In genomic region chr5:466661-467310, GRCh38 we compare ENCODE assay signal across 26 cellular contexts. TPM values are rescaled to one million over a fixed set of nuclear protein-coding genes. Genes with fewer than 3 reads are reported as not detected.
DNase-seq lines count a peak whose midpoint lies in the region; ATAC-seq, FAIRE-seq and TF ChIP-seq lines count a peak whose summit lies in the region.
"Had no signal": no experiment of that assay in that cellular context is flagged by ENCODE, and none has a peak within 500 bp of the region (broad histone marks: within the 10 kb centered on the region; RNA-seq: fewer than 3 reads in every experiment).

No MANE protein-coding gene starts in this region.

- TF ChIP-seq POLR2A in heart left ventricle (IDR thresholded peaks at IDR 0.05) (no peak), GM12878 (IDR thresholded peaks at IDR 0.05; ENCODE audit: low read depth, low read length) (peak; percentile 46), right lobe of liver (IDR thresholded peaks at IDR 0.05) (no peak)

- no peak for FAIRE-seq in GM12878 (lab: Jason Lieb, UNC)
- FAIRE-seq: GM19239, islet of Langerhans had no signal

- RAD21 ChIA-PET in GM12878 (lab: Charles Lee; ENCODE audit: unreplicated experiment) = no interaction called here

- H3K9ac ChIP-seq in GM12878 (ENCODE audit: control insufficient read depth, insufficient read depth, low read length) = no peak overlapping the region

- no peak overlapping the region for H2AFZ ChIP-seq in GM12878 (ENCODE audit: control insufficient read depth, low read depth, low read length)
- H2AFZ ChIP-seq: GM23338 had no signal

- no peaks in the 10 kb centered on the region for H3K9me3 ChIP-seq in heart left ventricle
- no peaks in the 10 kb centered on the region; the same call in 2 of the 3 replicates for H3K9me3 ChIP-seq in GM12878 (replicated peaks; ENCODE audit: control insufficient read depth, insufficient read depth, low read length)
- no peaks in the 10 kb centered on the region for H3K9me3 ChIP-seq in right lobe of liver
- no peaks in the 10 kb centered on the region for H3K9me3 ChIP-seq in tibial artery
- H3K9me3 ChIP-seq: upper lobe of left lung had no signal

- no peaks in the 10 kb centered on the region for H4K20me1 ChIP-seq in GM12878 (ENCODE audit: control insufficient read depth, insufficient read depth)

- intact Hi-C loops in heart left ventricle (cut with DNase I) = no loop called here
- intact Hi-C loops in cardiac septum (cut with DNase I) = no loop called here
- intact Hi-C loops in GM12878 (cut with micrococcal nuclease; ENCODE audit: unreplicated experiment) = no loop called here
- intact Hi-C loops in right lobe of liver (cut with DNase I) = no loop called here
- intact Hi-C loops in tibial artery (cut with DNase I; ENCODE audit: low total_unique reads) = no loop called here

- no peak for ATAC-seq in heart left ventricle
- no peak for ATAC-seq in GM12878
- ATAC-seq in right lobe of liver = peak in 1 of 4 donors; percentile 8
- ATAC-seq: activated T-cell treated with anti-CD3 and anti-CD28 coated beads, Interleukin-2, amount 50 U/mL, for 72 hours; CD8-positive, alpha-beta T cell; GM23338 had no signal

- no peak for TF ChIP-seq EP300 in GM12878 (IDR thresholded peaks at IDR 0.05; ENCODE audit: borderline replicate concordance in 1 of 2, control insufficient read depth in 1 of 2, low read depth in 2 of 2, low read length in 2 of 2)

- CTCF ChIA-PET in GM12878 (lab: Yijun Ruan, JAX) = interaction anchor here (1.1 kb wide), 1 partner anchor 36 kb away, joined by 3 read pairs; no protein-coding TSS in a partner anchor

- SMC1A ChIA-PET in GM12878 (lab: Charles Lee; ENCODE audit: uncharacterized antibody, unreplicated experiment) = interaction anchor here (1.0 kb wide), 1 partner anchor 18 kb away, joined by 3 read pairs; no protein-coding TSS in a partner anchor

- no peak overlapping the region for H3K4me2 ChIP-seq in GM12878 (ENCODE audit: control insufficient read depth, insufficient read depth)
- H3K4me2 ChIP-seq: GM23338 had no signal

- POLR2A ChIA-PET in GM12878 (lab: Charles Lee) = no interaction called here

- H3K27me3 ChIP-seq in heart left ventricle = no peaks in the 10 kb centered on the region
- H3K27me3 ChIP-seq in GM12878 (replicated peaks in 1 of 2; ENCODE audit: control insufficient read depth in 2 of 2, insufficient read depth in 2 of 2, low read length in 1 of 2) = no peaks in the 10 kb centered on the region
- no peaks in the 10 kb centered on the region for H3K27me3 ChIP-seq in right lobe of liver
- H3K27me3 ChIP-seq in tibial artery = no peaks in the 10 kb centered on the region
- H3K27me3 ChIP-seq: cardiac muscle cell, upper lobe of left lung had no signal

- no peak overlapping the region for H3K4me3 ChIP-seq in heart left ventricle
- H3K4me3 ChIP-seq in GM12878 = no peak overlapping the region
- no peak overlapping the region for H3K4me3 ChIP-seq in right lobe of liver
- no peak overlapping the region for H3K4me3 ChIP-seq in tibial artery
- H3K4me3 ChIP-seq: cardiac muscle cell, GM23338, upper lobe of left lung had no signal

- H3K36me3 ChIP-seq in heart left ventricle (peaks cover 0 to 64% (median 56%) of the 10 kb centered on the region in 9 donors), GM12878 (ENCODE audit: control insufficient read depth in 2 of 2, insufficient read depth in 2 of 2, low read length in 1 of 2) (peaks cover 14 to 16% of the 10 kb centered on the region in 2 experiments; a peak in 3 of 4 replicates), right lobe of liver (peaks cover 0 to 24% (median 11%) of the 10 kb centered on the region in 4 donors), tibial artery (peaks cover 34 to 76% (median 56%) of the 10 kb centered on the region in 3 donors)

- TF ChIP-seq CTCF in heart left ventricle (IDR thresholded peaks at IDR 0.05) = no peak
- TF ChIP-seq CTCF in GM12878 (IDR thresholded peaks at IDR 0.05 in 2 of 3, conservative IDR thresholded peaks at IDR 0.05 in 1 of 3; ENCODE audit: control insufficient read depth in 2 of 3, extremely low read depth in 1 of 3, insufficient read depth in 1 of 3, low read depth in 3 of 3, low read length in 3 of 3) = no peak
- no peak for TF ChIP-seq CTCF in right lobe of liver (IDR thresholded peaks at IDR 0.05)
- TF ChIP-seq CTCF in tibial artery (IDR thresholded peaks at IDR 0.05) = no peak

- peaks cover 0 to 12% (median 5%) of the 10 kb centered on the region in 12 donors for H3K4me1 ChIP-seq in heart left ventricle
- H3K4me1 ChIP-seq in GM12878 (ENCODE audit: control insufficient read depth, insufficient read depth, low read length) = peaks cover 4% of the 10 kb centered on the region
- no peaks in the 10 kb centered on the region for H3K4me1 ChIP-seq in right lobe of liver
- peaks cover 0 to 11% (median 5%) of the 10 kb centered on the region in 4 donors for H3K4me1 ChIP-seq in tibial artery

- in situ Hi-C loops in GM12878 (cut with MboI) = no loop called here

- peaks cover 11% of the 10 kb centered on the region for H3K79me2 ChIP-seq in GM12878 (ENCODE audit: control insufficient read depth, insufficient read depth, low read length)

- TF ChIP-seq RAD21 in GM12878 (IDR thresholded peaks at IDR 0.05; ENCODE audit: insufficient read depth, low read depth, low read length) = no peak

- no peak overlapping the region for H3K27ac ChIP-seq in heart left ventricle
- H3K27ac ChIP-seq in GM12878 (ENCODE audit: control insufficient read depth, insufficient read depth) = no peak overlapping the region
- H3K27ac ChIP-seq in right lobe of liver = no peak overlapping the region
- no peak overlapping the region for H3K27ac ChIP-seq in tibial artery
- H3K27ac ChIP-seq: cardiac muscle cell, upper lobe of left lung had no signal

- WGBS in heart left ventricle, 4 donors = 91 to 95% (median 93%) methylated on average over 23 to 30 of the region's 30 CpGs
- WGBS in GM12878 (ENCODE audit: insufficient coverage, insufficient replicate concordance, low lambda C conversion rate, missing lambda C conversion rate) = 95% methylated on average over 30 of the region's 30 CpGs
- WGBS in right lobe of liver (ENCODE audit: insufficient coverage, low coverage, low lambda C conversion rate, missing lambda C conversion rate) = 100% methylated on average over 1 of the region's 30 CpGs

- no TSS peak for BruUV-seq in GM12878 (replicated peaks; lab: Mats Ljungman, UMichigan)

- DNase-seq in heart left ventricle (peak in 4 of 5 donors; percentile 16 to 46 (median 20)), cardiac septum (ENCODE audit: low spot score) (no peak), GM12878 (ENCODE audit: low read depth, low spot score) (no peak), right lobe of liver (peak; percentile 17 to 42 (median 39)), tibial artery (peak; percentile 13 to 56), COR-L47 (lab: John Stamatoyannopoulos, UW) (no peak), DMS114 treated with DMSO at 0.1 percent for 48 hours (lab: John Stamatoyannopoulos, UW; ENCODE audit: unreplicated experiment) (no peak), NOMO-1 treated with DMSO at 0.1 percent for 48 hours (lab: John Stamatoyannopoulos, UW; ENCODE audit: unreplicated experiment) (no peak)
- DNase-seq: activated CD4-positive, alpha-beta memory T cell treated with anti-CD3 and anti-CD28 coated beads, Interleukin-2, amount 10 ng/mL, durations not matched to agents 7 days and 5 days; activated T-cell treated with anti-CD3 and anti-CD28 coated beads, Interleukin-2, amount 50 U/mL, for 72 hours; amniotic stem cell; CD8-positive, alpha-beta T cell; DMS53; foreskin fibroblast; hypothalamus; mammary epithelial cell; MM.1S; naive B cell; NCI-H2171; NCI-H526; SIG-M5 had no signal

RNA-seq across cellular contexts. Expression of gene EXOC3, which starts 23.8 kb away (rescaled TPM):
- total RNA-seq in heart left ventricle (10 to 100 TPM; 33.6 to 45.5 (median 42.8) TPM), cardiac septum (42.9 TPM), GM12878 (2014; rRNA removed) (28.6 and 32.5 TPM in 2 replicates), GM12878 (2014; rRNA removed; fragmentation: Illumina TruSeq; extraction: Trizol) (22.4 and 25.4 TPM in 2 replicates), GM12878 (2021) (48.9 and 50.3 TPM in 2 replicates), right lobe of liver (10 to 100 TPM; 14.6 to 24.3 (median 20.0) TPM)
- polyA plus RNA-seq in heart left ventricle (10 to 100 TPM; 20.6 to 45.4 TPM), GM12878 (2011; rRNA removed) (16.4 and 22.6 TPM in 2 replicates), GM12878 (2014; fragmentation: Illumina TruSeq; extraction: Trizol) (18.5 and 24.8 TPM in 2 replicates), GM12878 (2014; fragmentation: Nextera tagmentation; extraction: Ambion mirVana) (1 to 10 TPM; 1.6 to 7.2 TPM), GM12878 (2014; rRNA removed) (30.5 and 33.2 TPM in 2 replicates), GM12878 (2016; fragmentation: Nextera tagmentation; extraction: Ambion mirVana) (10 to 100 TPM; 52.7 to 53.0 TPM)
- total RNA-seq in GM12878 (2013; cell fraction: nucleolus; rRNA removed) = 139 and 145 TPM in 2 replicates
- polyA plus RNA-seq in GM12878 (2011; ENCODE audit: low read depth) = 26.9 TPM
- 24.5 and 26.9 TPM in 2 replicates for polyA plus RNA-seq in GM12878 (2011; cell fraction: cytosol; rRNA removed)
- 77.4 and 98.6 TPM in 2 replicates for polyA plus RNA-seq in GM12878 (2011; cell fraction: nucleus; rRNA removed)
- 40.4 and 47.5 TPM in 2 replicates for polyA plus RNA-seq in GM12878 (2012)
- polyA minus RNA-seq in GM12878 (2011; rRNA and poly(A)+ RNA removed) = 26.3 and 28.8 TPM in 2 replicates
- polyA minus RNA-seq in GM12878 (2011; cell fraction: cytosol; rRNA and poly(A)+ RNA removed) = 10.8 and 14.6 TPM in 2 replicates
- 21.5 and 30.1 TPM in 2 replicates for polyA minus RNA-seq in GM12878 (2011; cell fraction: nucleus; rRNA and poly(A)+ RNA removed)

RNA-seq across cellular contexts. Expression of gene SLC9A3, which starts 57.5 kb away (rescaled TPM):
- total RNA-seq in heart left ventricle (1 to 10 TPM in 6 of 9 donors, under 1 TPM in 3; 0.65 to 3.8 (median 1.1) TPM), cardiac septum (1.0 TPM), GM12878 (2014; rRNA removed) (2.8 and 3.2 TPM in 2 replicates), GM12878 (2014; rRNA removed; fragmentation: Illumina TruSeq; extraction: Trizol) (0.89 and 1.1 TPM in 2 replicates), GM12878 (2021) (2.3 and 2.5 TPM in 2 replicates), right lobe of liver (1 to 10 TPM in 2 of 6 experiments, under 1 TPM in 4; 0.32 to 1.8 (median 0.46) TPM)
- polyA plus RNA-seq in heart left ventricle (under 1 TPM; 0.50 to 0.82 TPM), GM12878 (2011; rRNA removed) (1.1 and 1.6 TPM in 2 replicates), GM12878 (2014; fragmentation: Illumina TruSeq; extraction: Trizol) (1.5 and 1.7 TPM in 2 replicates), GM12878 (2014; fragmentation: Nextera tagmentation; extraction: Ambion mirVana) (under 1 TPM in 1 of 2 experiments, not detected in 1; 0.04 TPM), GM12878 (2014; rRNA removed) (4.7 and 5.2 TPM in 2 replicates), GM12878 (2016; fragmentation: Nextera tagmentation; extraction: Ambion mirVana) (1 to 10 TPM; 2.9 to 3.1 TPM)
- total RNA-seq in GM12878 (2013; cell fraction: nucleolus; rRNA removed) = 4.6 TPM in 2 replicates
- 1.1 TPM for polyA plus RNA-seq in GM12878 (2011; ENCODE audit: low read depth)
- 1.6 and 2.1 TPM in 2 replicates for polyA plus RNA-seq in GM12878 (2011; cell fraction: cytosol; rRNA removed)
- 4.8 and 5.6 TPM in 2 replicates for polyA plus RNA-seq in GM12878 (2011; cell fraction: nucleus; rRNA removed)
- polyA plus RNA-seq in GM12878 (2012) = 1.6 and 1.9 TPM in 2 replicates
- polyA minus RNA-seq in GM12878 (2011; rRNA and poly(A)+ RNA removed) = 0.44 and 0.82 TPM in 2 replicates
- 0.62 TPM in 1 of 2 replicates, not detected in the other for polyA minus RNA-seq in GM12878 (2011; cell fraction: cytosol; rRNA and poly(A)+ RNA removed)
- polyA minus RNA-seq in GM12878 (2011; cell fraction: nucleus; rRNA and poly(A)+ RNA removed) = 1.8 and 2.9 TPM in 2 replicates

Comparison
In these comparisons a context has a peak if more than half of its experiments do, and no peak if none do; other contexts are left out.
1. DNase-seq: peak in heart left ventricle (4 of 5), right lobe of liver (3 of 3) and tibial artery (2 of 2); none in cardiac septum (single experiment), GM12878 (single experiment), COR-L47 (single experiment), DMS114 treated with DMSO at 0.1 percent for 48 hours (single experiment) and NOMO-1 treated with DMSO at 0.1 percent for 48 hours (single experiment).